Comparison of ENCODE assay signal across 8 cellular contexts in genomic region chr18:10560457-10561045, GRCh38. TPM values are rescaled to one million over a fixed set of nuclear protein-coding genes. Genes with fewer than 3 reads are reported as not detected.
DNase-seq lines count a peak whose midpoint lies in the region; ATAC-seq and TF ChIP-seq lines count a peak whose summit lies in the region.

No MANE protein-coding gene starts in this region.

- H4K20me1 ChIP-seq in DND-41 (ENCODE audit: insufficient read depth, low read length): no peaks in the 10 kb centered on the region

- H2AFZ ChIP-seq in DND-41 (ENCODE audit: low read depth, low read length): no peak overlapping the region

- H3K4me1 ChIP-seq in DND-41 (ENCODE audit: insufficient read depth, low read length): no peaks in the 10 kb centered on the region

- DNase-seq in DND-41 (peak; percentile 62), HEK293T (ENCODE audit: extremely low spot score) (peak; percentile 66), NCI-H2029 (lab: John Stamatoyannopoulos, UW) (peak; percentile 38), kidney epithelial cell (ENCODE audit: low read depth) (peak; percentile 21), NCI-H187 treated with DMSO at 0.1 percent for 48 hours (lab: John Stamatoyannopoulos, UW) (no peak)
- peak; percentile 41 for DNase-seq in central memory CD4-positive, alpha-beta T cell
- DNase-seq in stimulated activated CD4-positive, alpha-beta T cell treated with anti-CD3 and anti-CD28 coated beads, Interleukin-12 subunit alpha, Interleukin-12 subunit beta, amount 100 ng/mL, for 48 hours (ENCODE audit: low read depth in 2 of 3, low spot score in 1 of 3): peak; percentile 27 to 66 (median 43)

- TF ChIP-seq CTCF in DND-41 (IDR thresholded peaks at IDR 0.05; ENCODE audit: borderline replicate concordance, extremely low read depth, low read length, poor library complexity, severe bottlenecking): peak; percentile 76
- peak; percentile 64 for TF ChIP-seq CTCF in WI38 (IDR thresholded peaks at IDR 0.05; ENCODE audit: low read depth, low read length)
- peak; percentile 73 for TF ChIP-seq CTCF in kidney epithelial cell (IDR thresholded peaks at IDR 0.05; ENCODE audit: insufficient read depth, low read length, poor library complexity, severe bottlenecking)

- no peak overlapping the region for H3K4me3 ChIP-seq in DND-41 (ENCODE audit: low read depth in 1 of 2, low read length in 2 of 2)
- H3K4me3 ChIP-seq in WI38 (ENCODE audit: low read depth, low read length): no peak overlapping the region
- H3K4me3 ChIP-seq in kidney epithelial cell (ENCODE audit: low read depth, low read length): no peak overlapping the region

- H3K36me3 ChIP-seq in DND-41 (ENCODE audit: insufficient read depth, low read length): peaks cover 20% of the 10 kb centered on the region
- peaks cover 1% of the 10 kb centered on the region for H3K36me3 ChIP-seq in kidney epithelial cell (ENCODE audit: control insufficient read depth, insufficient read depth, low read length)

- no peak overlapping the region for H3K9ac ChIP-seq in DND-41 (ENCODE audit: low read depth, low read length)

- peak; percentile 78 for ATAC-seq in DND-41 (ENCODE audit: insufficient read depth, low read depth)

- H3K4me2 ChIP-seq in DND-41 (ENCODE audit: insufficient read depth, low read length): no peak overlapping the region

- POLR2A ChIA-PET in HEK293T (lab: Yijun Ruan, JAX): interaction anchor here (0.6 kb wide), 1 partner anchor 1921 kb away, joined by 3 read pairs; no protein-coding TSS in a partner anchor

- H3K27ac ChIP-seq in DND-41 (ENCODE audit: low read length): no peak overlapping the region

- H3K79me2 ChIP-seq in DND-41 (ENCODE audit: insufficient read depth, low read length): no peaks in the 10 kb centered on the region

- CTCF ChIA-PET in HEK293T (lab: Yijun Ruan, JAX): interaction anchor here (0.5 to 1.2 kb wide), 5 partner anchors 11 to 594 kb away, joined by 3 to 5 read pairs (median 3); no protein-coding TSS in a partner anchor

- H3K9me3 ChIP-seq in DND-41 (ENCODE audit: insufficient read depth, low read length, severe bottlenecking): no peaks in the 10 kb centered on the region

- H3K27me3 ChIP-seq in DND-41 (ENCODE audit: insufficient read depth, low read length, poor library complexity): no peaks in the 10 kb centered on the region
- no peaks in the 10 kb centered on the region for H3K27me3 ChIP-seq in kidney epithelial cell (ENCODE audit: control insufficient read depth, insufficient read depth, low read length)

TF ChIP-seq in HEK293T, 16 proteins besides CTCF, POLR2A, EP300 and RAD21:
- TF ChIP-seq CTBP1 (IDR thresholded peaks at IDR 0.05; ENCODE audit: borderline replicate concordance) (no peak), FOXK2 (IDR thresholded peaks at IDR 0.05) (no peak), NFRKB (IDR thresholded peaks at IDR 0.05) (no peak), BHLHE40 (IDR thresholded peaks at IDR 0.05; ENCODE audit: borderline replicate concordance) (no peak), ZNF384 (IDR thresholded peaks at IDR 0.05) (no peak), SP1 (IDR thresholded peaks at IDR 0.05) (no peak), LEF1 (IDR thresholded peaks at IDR 0.05; ENCODE audit: borderline replicate concordance) (no peak), TARDBP (IDR thresholded peaks at IDR 0.05) (no peak)

RNA-seq across cellular contexts. Expression of gene NAPG, which starts 34.7 kb away (rescaled TPM):
- 29.5 and 36.1 TPM in 2 replicates for total RNA-seq in kidney epithelial cell
